Comparison of ENCODE assay signal across 18 cellular contexts in the genomic region with DNA sequence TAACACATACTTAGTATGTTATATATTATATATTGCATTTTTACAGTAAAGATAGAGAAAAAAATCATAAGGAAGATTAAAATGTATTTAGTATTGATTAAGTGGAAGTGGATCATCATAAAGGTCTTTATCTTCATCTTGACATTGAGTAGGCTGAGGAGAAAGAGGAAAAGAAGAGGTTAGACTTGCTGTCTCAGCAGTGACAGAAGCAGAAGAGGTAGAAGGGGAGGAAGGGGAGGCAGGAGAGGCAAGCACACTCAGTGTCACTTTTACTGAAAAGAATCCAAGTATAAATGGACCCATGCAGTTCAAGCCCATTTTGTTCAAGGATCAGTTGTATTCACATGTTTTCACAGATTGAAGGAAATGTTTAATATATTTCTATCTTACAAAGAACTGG.
A peak's percentile ranks its signal among the peaks of the same experiment; 100 is the strongest.
DNase-seq lines count a peak whose midpoint lies in the region.
"Had no signal": no experiment of that assay in that cellular context is flagged by ENCODE, and none has a peak within 500 bp of the region (broad histone marks: within the 10 kb centered on the region; RNA-seq: fewer than 3 reads in every experiment).

No MANE protein-coding gene starts in this region.

- CTCF ChIA-PET in activated naive CD4-positive, alpha-beta T cell treated with anti-CD3 and anti-CD28 coated beads, Interleukin-2, amount 10 ng/mL, durations not matched to agents 7 days and 5 days (lab: Charles Lee): no interaction called here

- peaks cover 19% of the 10 kb centered on the region for H3K36me3 Mint-ChIP-seq in activated CD4-positive, alpha-beta T cell treated with anti-CD3 and anti-CD28 coated beads, Interleukin-2, amount 10 ng/mL, durations not matched to agents 24 days and 14 days (ENCODE audit: low read depth)
- H3K36me3 Mint-ChIP-seq in dendritic cell treated with granulocyte-macrophage colony-stimulating factor and Interleukin-4, amounts not matched to agents 40 ng/mL and 50 ng/mL, for 4 days (ENCODE audit: low read depth): peaks cover 15% of the 10 kb centered on the region
- H3K36me3 Mint-ChIP-seq in activated naive CD4-positive, alpha-beta T cell treated with anti-CD3 and anti-CD28 coated beads, Interleukin-2, amount 10 ng/mL, durations not matched to agents 7 days and 5 days: peaks cover 15% of the 10 kb centered on the region

- peaks cover 62% of the 10 kb centered on the region for H3K4me1 Mint-ChIP-seq in activated CD4-positive, alpha-beta T cell treated with anti-CD3 and anti-CD28 coated beads, Interleukin-2, amount 10 ng/mL, durations not matched to agents 24 days and 14 days
- peaks cover 90% of the 10 kb centered on the region for H3K4me1 Mint-ChIP-seq in dendritic cell treated with granulocyte-macrophage colony-stimulating factor and Interleukin-4, amounts not matched to agents 40 ng/mL and 50 ng/mL, for 4 days (ENCODE audit: low read depth)
- H3K4me1 Mint-ChIP-seq in activated naive CD4-positive, alpha-beta T cell treated with anti-CD3 and anti-CD28 coated beads, Interleukin-2, amount 10 ng/mL, durations not matched to agents 7 days and 5 days: peaks cover 44% of the 10 kb centered on the region

- H3K27ac ChIP-seq in temporal lobe (ENCODE audit: low read depth, low read length): peak overlapping the region; percentile 18
- H3K27ac ChIP-seq: A549, C4-2B, SJSA1 had no signal

- H3K27me3 Mint-ChIP-seq in activated CD4-positive, alpha-beta T cell treated with anti-CD3 and anti-CD28 coated beads, Interleukin-2, amount 10 ng/mL, durations not matched to agents 24 days and 14 days: no peaks in the 10 kb centered on the region
- no peaks in the 10 kb centered on the region for H3K27me3 Mint-ChIP-seq in dendritic cell treated with granulocyte-macrophage colony-stimulating factor and Interleukin-4, amounts not matched to agents 40 ng/mL and 50 ng/mL, for 4 days
- no peaks in the 10 kb centered on the region for H3K27me3 Mint-ChIP-seq in activated naive CD4-positive, alpha-beta T cell treated with anti-CD3 and anti-CD28 coated beads, Interleukin-2, amount 10 ng/mL, durations not matched to agents 7 days and 5 days

- H3K9me3 Mint-ChIP-seq in activated CD4-positive, alpha-beta T cell treated with anti-CD3 and anti-CD28 coated beads, Interleukin-2, amount 10 ng/mL, durations not matched to agents 24 days and 14 days: peaks cover 12% of the 10 kb centered on the region
- no peaks in the 10 kb centered on the region for H3K9me3 Mint-ChIP-seq in dendritic cell treated with granulocyte-macrophage colony-stimulating factor and Interleukin-4, amounts not matched to agents 40 ng/mL and 50 ng/mL, for 4 days
- no peaks in the 10 kb centered on the region for H3K9me3 Mint-ChIP-seq in activated naive CD4-positive, alpha-beta T cell treated with anti-CD3 and anti-CD28 coated beads, Interleukin-2, amount 10 ng/mL, durations not matched to agents 7 days and 5 days

- H3K4me3 Mint-ChIP-seq in activated CD4-positive, alpha-beta T cell treated with anti-CD3 and anti-CD28 coated beads, Interleukin-2, amount 10 ng/mL, durations not matched to agents 24 days and 14 days: peak overlapping the region; percentile 18
- no peak overlapping the region for H3K4me3 Mint-ChIP-seq in dendritic cell treated with granulocyte-macrophage colony-stimulating factor and Interleukin-4, amounts not matched to agents 40 ng/mL and 50 ng/mL, for 4 days
- no peak overlapping the region for H3K4me3 Mint-ChIP-seq in activated naive CD4-positive, alpha-beta T cell treated with anti-CD3 and anti-CD28 coated beads, Interleukin-2, amount 10 ng/mL, durations not matched to agents 7 days and 5 days

- DNase-seq in activated CD4-positive, alpha-beta T cell treated with anti-CD3 and anti-CD28 coated beads, Interleukin-2, amount 10 ng/mL, durations not matched to agents 24 days and 14 days: no peak
- no peak for DNase-seq in activated CD4-positive, alpha-beta T cell treated with anti-CD3 and anti-CD28 coated beads, Interleukin-2, amount 50 U/mL, for 1 hour
- DNase-seq in OCI-M1 (lab: John Stamatoyannopoulos, UW) (peak; percentile 92), SIG-M5 treated with dmso at 0.1 percent for 504 hours (lab: John Stamatoyannopoulos, UW; ENCODE audit: unreplicated experiment) (no peak)
- no peak for DNase-seq in activated naive CD4-positive, alpha-beta T cell treated with anti-CD3 and anti-CD28 coated beads, Interleukin-2, amount 10 ng/mL, durations not matched to agents 7 days and 5 days
- DNase-seq: DMS79, H7, KG1, MV-4-11, NCI-H1417, NCI-H187, NCI-H2227 treated with DMSO at 0.1 percent for 48 hours, NCI-H510A treated with DMSO at 0.1 percent for 48 hours had no signal

- intact Hi-C loops in activated CD4-positive, alpha-beta T cell treated with anti-CD3 and anti-CD28 coated beads, Interleukin-2, amount 10 ng/mL, durations not matched to agents 24 days and 14 days (cut with micrococcal nuclease): loop anchor here (1.0 to 5.0 kb wide), 2 partner anchors 8 to 44 kb away; no protein-coding TSS in a partner anchor
- intact Hi-C loops in dendritic cell treated with granulocyte-macrophage colony-stimulating factor and Interleukin-4, amounts not matched to agents 40 ng/mL and 50 ng/mL, for 4 days (cut with micrococcal nuclease): no loop called here

- H3K27ac Mint-ChIP-seq in activated CD4-positive, alpha-beta T cell treated with anti-CD3 and anti-CD28 coated beads, Interleukin-2, amount 10 ng/mL, durations not matched to agents 24 days and 14 days: no peak overlapping the region
- H3K27ac Mint-ChIP-seq in dendritic cell treated with granulocyte-macrophage colony-stimulating factor and Interleukin-4, amounts not matched to agents 40 ng/mL and 50 ng/mL, for 4 days: peak overlapping the region; percentile 98
- no peak overlapping the region for H3K27ac Mint-ChIP-seq in activated naive CD4-positive, alpha-beta T cell treated with anti-CD3 and anti-CD28 coated beads, Interleukin-2, amount 10 ng/mL, durations not matched to agents 7 days and 5 days
